11 cellular contexts compared by ENCODE assay signal in genomic region chr5:143562935-143563334, GRCh38.
DNase-seq lines count a peak whose midpoint lies in the region; ATAC-seq, FAIRE-seq and TF ChIP-seq lines count a peak whose summit lies in the region.
"Had no signal": no experiment of that assay in that cellular context is flagged by ENCODE, and none has a peak within 500 bp of the region (broad histone marks: within the 10 kb centered on the region; RNA-seq: fewer than 3 reads in every experiment).

No MANE protein-coding gene starts in this region.

- H3K4me3 Mint-ChIP-seq in WTC11 = no peak overlapping the region

- ATAC-seq in WTC11 (no peak), gastroesophageal sphincter (peak; percentile 69), psoas muscle (peak; percentile 15 to 49 (median 28))

- H3K4me3 ChIP-seq in gastroesophageal sphincter (no peak overlapping the region), psoas muscle (no peak overlapping the region)
- H3K4me3 ChIP-seq: adrenal gland had no signal

- no peaks in the 10 kb centered on the region for H3K36me3 ChIP-seq in gastroesophageal sphincter
- H3K36me3 ChIP-seq in psoas muscle (ENCODE audit: insufficient read depth in 1 of 2, low read depth in 1 of 2) = no peaks in the 10 kb centered on the region
- H3K36me3 ChIP-seq: adrenal gland had no signal

- no peak for FAIRE-seq in urothelium cell line (lab: Jason Lieb, UNC)

- H3K36me3 Mint-ChIP-seq in WTC11 = no peaks in the 10 kb centered on the region

- no peaks in the 10 kb centered on the region for H3K9me3 ChIP-seq in gastroesophageal sphincter
- no peaks in the 10 kb centered on the region for H3K9me3 ChIP-seq in psoas muscle
- H3K9me3 ChIP-seq: adrenal gland had no signal

- DNase-seq in HT-29 (ENCODE audit: low spot score) = peak; percentile 17
- no peak for DNase-seq in WTC11 (ENCODE audit: low spot score)
- DNase-seq in psoas muscle = no peak
- no peak for DNase-seq in urothelium cell line (ENCODE audit: low spot score)
- no peak for DNase-seq in NCI-H2107 (lab: John Stamatoyannopoulos, UW)
- DNase-seq in activated CD8-positive, alpha-beta memory T cell treated with anti-CD3 and anti-CD28 coated beads for 24 hours = no peak
- DNase-seq in activated effector memory CD4-positive, alpha-beta T cell treated with anti-CD3 and anti-CD28 coated beads, Interleukin-2, amount 50 U/mL, for 16 hours = no peak
- DNase-seq: adrenal gland, DMS 273 treated with DMSO at 0.1 percent for 48 hours, T-helper 1 cell had no signal

- H3K4me1 Mint-ChIP-seq in WTC11 = peaks cover 7% of the 10 kb centered on the region

- no peak for TF ChIP-seq POLR2A in gastroesophageal sphincter (IDR thresholded peaks at IDR 0.05)

- H3K4me1 ChIP-seq in gastroesophageal sphincter (no peaks in the 10 kb centered on the region), psoas muscle (peaks cover under 1% of the 10 kb centered on the region)
- H3K4me1 ChIP-seq: adrenal gland had no signal

- H3K27ac ChIP-seq in gastroesophageal sphincter = peak overlapping the region in 1 of 4 donors; percentile 14
- peak overlapping the region; percentile 27 for H3K27ac ChIP-seq in psoas muscle
- H3K27ac ChIP-seq: adrenal gland had no signal

- 20 to 57% methylated on average over 2 to 4 of the region's 4 CpGs for WGBS in gastroesophageal sphincter (ENCODE audit: low coverage in 1 of 2), 2 donors
- WGBS in psoas muscle, 3 donors = 41 to 49% (median 42%) methylated on average over 4 of the region's 4 CpGs

- H3K27me3 Mint-ChIP-seq in WTC11 (ENCODE audit: low read depth) = no peaks in the 10 kb centered on the region

- no peaks in the 10 kb centered on the region for H3K9me3 Mint-ChIP-seq in WTC11

- TF ChIP-seq CTCF in WTC11 (IDR thresholded peaks at IDR 0.05) (no peak), gastroesophageal sphincter (IDR thresholded peaks at IDR 0.05) (no peak), psoas muscle (IDR thresholded peaks at IDR 0.05) (no peak)

- CTCF ChIA-PET in WTC11 (lab: Charles Lee) = interaction anchor here (1.6 kb wide), 1 partner anchor 9 kb away, joined by 3 read pairs; no protein-coding TSS in a partner anchor

- no peak overlapping the region for H3K27ac Mint-ChIP-seq in WTC11

- H3K27me3 ChIP-seq in gastroesophageal sphincter (no peaks in the 10 kb centered on the region), psoas muscle (ENCODE audit: insufficient read depth in 3 of 3, low read length in 2 of 3) (no peaks in the 10 kb centered on the region)
- H3K27me3 ChIP-seq: adrenal gland had no signal

- intact Hi-C loops in psoas muscle (cut with DNase I) = no loop called here

- POLR2A ChIA-PET in WTC11 (lab: Charles Lee) = no interaction called here

- TF ChIP-seq EP300 in gastroesophageal sphincter (IDR thresholded peaks at IDR 0.05) = no peak

TF ChIP-seq in WTC11, 78 proteins besides CTCF, POLR2A, EP300 and RAD21:
- peak; percentile 94 for TF ChIP-seq GABPB1 (CRISPR knock-in tag; IDR thresholded peaks at IDR 0.05)
- TF ChIP-seq USF2 (CRISPR knock-in tag; IDR thresholded peaks at IDR 0.05) = no peak
- TF ChIP-seq ZNF396 (CRISPR knock-in tag; IDR thresholded peaks at IDR 0.05; ENCODE audit: borderline replicate concordance) = no peak
- no peak for TF ChIP-seq SMAD4 (CRISPR knock-in tag; IDR thresholded peaks at IDR 0.05)
